Comparison of ENCODE assay signal across 8 cellular contexts in the genomic region with DNA sequence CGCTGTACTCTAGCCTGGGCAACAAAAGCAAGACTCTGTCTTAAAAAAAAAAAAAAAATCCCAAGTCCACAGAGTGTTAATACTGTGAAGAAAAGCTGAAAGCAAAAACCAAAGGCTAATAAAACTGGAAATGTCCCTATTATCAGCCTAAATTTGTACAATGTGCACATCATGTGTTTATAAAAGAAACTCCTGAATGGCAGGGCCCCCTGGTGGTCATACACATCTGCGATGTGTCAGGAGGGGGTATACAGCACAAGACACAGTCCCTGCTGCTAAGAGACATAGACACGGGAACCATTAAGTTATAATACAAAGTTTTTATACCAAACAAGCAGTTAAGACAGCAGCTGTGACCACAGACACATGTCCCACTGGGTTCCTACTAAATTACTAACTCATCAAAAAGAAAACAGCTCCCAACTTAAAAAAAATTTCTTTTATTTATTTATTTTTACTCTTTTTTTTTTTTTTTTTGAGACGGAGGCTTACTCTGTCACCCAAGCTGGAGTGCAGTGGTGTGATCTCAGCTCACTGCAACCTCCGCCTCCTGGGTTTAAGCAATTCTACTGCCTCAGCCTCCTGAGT. TPM values are rescaled to one million over a fixed set of nuclear protein-coding genes. Genes with fewer than 3 reads are reported as not detected.
DNase-seq lines count a peak whose midpoint lies in the region; ATAC-seq lines count a peak whose summit lies in the region.

No MANE protein-coding gene starts in this region.

- H3K79me1 ChIP-seq in mesenchymal stem cell (replicated peaks; ENCODE audit: low read length, poor library complexity, severe bottlenecking): peaks cover 36% of the 10 kb centered on the region

- no peak overlapping the region for H3K4me3 Mint-ChIP-seq in activated CD4-positive, alpha-beta memory T cell treated with anti-CD3 and anti-CD28 coated beads, Interleukin-2, amount 10 ng/mL, durations not matched to agents 7 days and 5 days

- H2AK5ac ChIP-seq in mesenchymal stem cell (ENCODE audit: low read length, severe bottlenecking): no peak overlapping the region

- H3K9ac ChIP-seq in mesenchymal stem cell (ENCODE audit: low read length): peak overlapping the region; percentile 24

- H2BK120ac ChIP-seq in mesenchymal stem cell (ENCODE audit: low read depth, low read length): no peak overlapping the region

- no peak overlapping the region for H2BK15ac ChIP-seq in mesenchymal stem cell (ENCODE audit: low read depth, poor library complexity, severe bottlenecking)

- peaks cover 10% of the 10 kb centered on the region for H3K4me1 Mint-ChIP-seq in activated CD4-positive, alpha-beta memory T cell treated with anti-CD3 and anti-CD28 coated beads, Interleukin-2, amount 10 ng/mL, durations not matched to agents 7 days and 5 days

- peaks cover 8% of the 10 kb centered on the region for H3K4me1 ChIP-seq in mesenchymal stem cell (ENCODE audit: control insufficient read depth, insufficient read depth, low read depth, low read length)

- H3K36me3 Mint-ChIP-seq in activated CD4-positive, alpha-beta memory T cell treated with anti-CD3 and anti-CD28 coated beads, Interleukin-2, amount 10 ng/mL, durations not matched to agents 7 days and 5 days (ENCODE audit: low read depth): peaks cover 13% of the 10 kb centered on the region

- POLR2A ChIA-PET in activated CD4-positive, alpha-beta memory T cell treated with anti-CD3 and anti-CD28 coated beads, Interleukin-2, amount 10 ng/mL, durations not matched to agents 7 days and 5 days (lab: Charles Lee): interaction anchor here (0.7 to 2.5 kb wide), 5 partner anchors 12 to 181 kb away, joined by 3 to 10 read pairs (median 4); partner anchors contain the start of gene AP3S2

- H3K36me3 ChIP-seq in mesenchymal stem cell (ENCODE audit: control insufficient read depth in 1 of 2, insufficient read depth in 2 of 2, low read depth in 1 of 2, low read length in 2 of 2): peaks cover 46 to 64% of the 10 kb centered on the region in 2 experiments

- H3K4me2 ChIP-seq in mesenchymal stem cell (ENCODE audit: low read length, poor library complexity, severe bottlenecking): no peak overlapping the region

- no peak overlapping the region for H2BK5ac ChIP-seq in mesenchymal stem cell (ENCODE audit: low read depth, low read length, poor library complexity, severe bottlenecking)

- H3K27ac ChIP-seq in mesenchymal stem cell (ENCODE audit: low read length, poor library complexity, severe bottlenecking): no peak overlapping the region

- ATAC-seq in HG03095 (IDR thresholded peaks at IDR 0.05; ENCODE audit: unreplicated experiment) (peak; percentile 51), GM19397 (IDR thresholded peaks at IDR 0.05; ENCODE audit: unreplicated experiment) (no peak)

- no peak overlapping the region for H4K8ac ChIP-seq in mesenchymal stem cell (ENCODE audit: low read length)

- H3K27ac Mint-ChIP-seq in activated CD4-positive, alpha-beta memory T cell treated with anti-CD3 and anti-CD28 coated beads, Interleukin-2, amount 10 ng/mL, durations not matched to agents 7 days and 5 days: no peak overlapping the region

- H3K23ac ChIP-seq in mesenchymal stem cell (ENCODE audit: low read length in 2 of 2): no peak overlapping the region

- DNase-seq in EL: peak; percentile 82
- peak; percentile 75 for DNase-seq in NCI-H69 (lab: John Stamatoyannopoulos, UW)
- DNase-seq in activated CD4-positive, alpha-beta memory T cell treated with anti-CD3 and anti-CD28 coated beads, Interleukin-2, amount 10 ng/mL, durations not matched to agents 7 days and 5 days: peak; percentile 83
- DNase-seq in effector CD4-positive, alpha-beta T cell: peak; percentile 72
- DNase-seq in mesenchymal stem cell: peak; percentile 89
- DNase-seq in stimulated activated CD8-positive, alpha-beta memory T cell treated with anti-CD3 and anti-CD28 coated beads, Interleukin-4, amount 100 ng/mL, for 1 hour (ENCODE audit: low read depth in 2 of 2, low spot score in 1 of 2): peak; percentile 62 to 68

- H3K18ac ChIP-seq in mesenchymal stem cell (ENCODE audit: low read depth in 1 of 2, low read length in 2 of 2): no peak overlapping the region

- H3K14ac ChIP-seq in mesenchymal stem cell (ENCODE audit: low read length in 2 of 2): no peak overlapping the region

- no peaks in the 10 kb centered on the region for H3K27me3 ChIP-seq in mesenchymal stem cell (ENCODE audit: control insufficient read depth in 1 of 2, insufficient read depth in 1 of 2, low read length in 2 of 2)

- no peaks in the 10 kb centered on the region for H3K9me3 Mint-ChIP-seq in activated CD4-positive, alpha-beta memory T cell treated with anti-CD3 and anti-CD28 coated beads, Interleukin-2, amount 10 ng/mL, durations not matched to agents 7 days and 5 days

- H2AFZ ChIP-seq in mesenchymal stem cell (ENCODE audit: low read depth, low read length): no peak overlapping the region

- no peaks in the 10 kb centered on the region for H3K9me3 ChIP-seq in mesenchymal stem cell (ENCODE audit: control insufficient read depth, low read length)

- no peak overlapping the region for H4K91ac ChIP-seq in mesenchymal stem cell (ENCODE audit: low read length)

- H3K4me3 ChIP-seq in mesenchymal stem cell (ENCODE audit: insufficient read depth in 1 of 2, low read depth in 1 of 2, low read length in 2 of 2): no peak overlapping the region

- WGBS in mesenchymal stem cell: 74% methylated on average over 3 of the region's 5 CpGs

- H2BK12ac ChIP-seq in mesenchymal stem cell (ENCODE audit: low read length in 2 of 2): no peak overlapping the region

- no peak overlapping the region for H3K4ac ChIP-seq in mesenchymal stem cell (ENCODE audit: low read depth in 1 of 2, low read length in 2 of 2)

- H3K27me3 Mint-ChIP-seq in activated CD4-positive, alpha-beta memory T cell treated with anti-CD3 and anti-CD28 coated beads, Interleukin-2, amount 10 ng/mL, durations not matched to agents 7 days and 5 days: no peaks in the 10 kb centered on the region

- CTCF ChIA-PET in activated CD4-positive, alpha-beta memory T cell treated with anti-CD3 and anti-CD28 coated beads, Interleukin-2, amount 10 ng/mL, durations not matched to agents 7 days and 5 days (lab: Charles Lee): interaction anchor here (0.7 to 2.8 kb wide), 44 partner anchors 8 to 330 kb away, joined by 3 to 34 read pairs (median 4); partner anchors contain the start of gene MESP1

RNA-seq across cellular contexts. Expression of gene IDH2, which starts 31.0 kb away (rescaled TPM):
- total RNA-seq in activated CD4-positive, alpha-beta memory T cell treated with anti-CD3 and anti-CD28 coated beads, Interleukin-2, amount 10 ng/mL, durations not matched to agents 7 days and 5 days: 100 to 1,000 TPM; 218 to 224 TPM
- 33.5 TPM for polyA plus RNA-seq in mesenchymal stem cell (2013, experiment 1 of 2)
- 33.2 TPM for polyA plus RNA-seq in mesenchymal stem cell (2013, experiment 2 of 2)
